20 cellular contexts compared by ENCODE assay signal in the genomic region with DNA sequence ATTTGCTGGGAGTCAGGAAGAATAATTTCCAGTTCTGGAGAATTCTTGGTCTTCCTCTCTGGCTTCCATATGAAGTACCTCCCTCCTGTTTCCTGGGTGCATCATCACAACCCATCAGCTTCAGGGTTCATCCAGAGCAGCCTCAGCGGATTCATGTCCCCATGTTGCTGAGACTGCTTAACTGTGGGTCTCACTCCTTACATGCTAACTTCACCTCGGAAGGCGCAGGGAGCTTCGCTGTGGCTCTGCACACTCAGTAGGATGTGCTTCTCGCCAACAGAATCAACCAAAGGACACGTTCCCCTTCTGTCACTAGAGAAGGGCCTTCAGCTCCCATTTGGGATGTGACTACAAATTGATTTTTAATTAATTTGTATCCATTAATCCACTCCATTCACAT. TPM values are rescaled to one million over a fixed set of nuclear protein-coding genes. Genes with fewer than 3 reads are reported as not detected.
"Had no signal": no experiment of that assay in that cellular context is flagged by ENCODE, and none has a peak within 500 bp of the region (broad histone marks: within the 10 kb centered on the region; RNA-seq: fewer than 3 reads in every experiment).

No MANE protein-coding gene starts in this region.

- H3K27ac Mint-ChIP-seq: activated naive CD8-positive, alpha-beta T cell; activated T-cell treated with anti-CD3 and anti-CD28 coated beads, Interleukin-2, amount 50 U/mL, for 72 hours; activated T-helper 2 cell treated with anti-CD3 and anti-CD28 coated beads, Interferon-gamma antibody, Interleukin-2, Interleukin-4, amounts not matched to agents 10 μg/mL and 5 μg/mL and 100 μg/mL, durations not matched to agents 14 hours and 24 hours and 36 hours; brain; T-helper 17 cell; WTC11 had no signal

- DNase-seq: activated CD4-positive, alpha-beta T cell treated with anti-CD3 and anti-CD28 coated beads for 48 hours; activated CD4-positive, alpha-beta T cell treated with anti-CD3 and anti-CD28 coated beads, Interleukin-2, amount 50 U/mL, for 4 hours; activated CD4-positive, CD25-positive, alpha-beta regulatory T cell treated with anti-CD3 and anti-CD28 coated beads, Interleukin-2, amount 50 U/mL, for 72 hours; activated CD8-positive, alpha-beta memory T cell treated with anti-CD3 and anti-CD28 coated beads, Interleukin-2, amount 50 U/mL, for 4 hours; activated naive CD4-positive, alpha-beta T cell; activated T-cell treated with anti-CD3 and anti-CD28 coated beads, Interleukin-2, amount 50 U/mL, for 72 hours; amygdala; NCI-H1092; NCI-H226; NCI-H526; NCI-H82; SIG-M5; T-helper 17 cell; T-helper 9 cell had no signal

- H3K4me1 Mint-ChIP-seq: brain, WTC11 had no signal

- H3K36me3 Mint-ChIP-seq: activated naive CD8-positive, alpha-beta T cell; brain; WTC11 had no signal

- H3K4me3 Mint-ChIP-seq: activated naive CD8-positive, alpha-beta T cell; activated T-cell treated with anti-CD3 and anti-CD28 coated beads, Interleukin-2, amount 50 U/mL, for 72 hours; brain; T-helper 17 cell; WTC11 had no signal

- H3K4me2 ChIP-seq: KMS-11 had no signal

- H3K27ac ChIP-seq: KMS-11 had no signal

- H3K27me3 Mint-ChIP-seq: activated naive CD8-positive, alpha-beta T cell had no signal

- ATAC-seq: activated T-cell treated with anti-CD3 and anti-CD28 coated beads, Interleukin-2, amount 50 U/mL, for 72 hours; T-helper 17 cell; WTC11 had no signal

- H3K9me3 Mint-ChIP-seq: activated T-cell treated with anti-CD3 and anti-CD28 coated beads, Interleukin-2, amount 50 U/mL, for 72 hours; activated T-helper 2 cell treated with anti-CD3 and anti-CD28 coated beads, Interferon-gamma antibody, Interleukin-2, Interleukin-4, amounts not matched to agents 10 μg/mL and 5 μg/mL and 100 μg/mL, durations not matched to agents 14 hours and 24 hours and 36 hours; brain; WTC11 had no signal

RNA-seq across cellular contexts. Expression of a gene that starts 24.2 kb away (rescaled TPM):
- total RNA-seq: astrocyte had no signal
